16 cellular contexts compared by ENCODE assay signal in genomic region chr19:10920781-10921180, GRCh38. TPM values are rescaled to one million over a fixed set of nuclear protein-coding genes. Genes with fewer than 3 reads are reported as not detected.
DNase-seq lines count a peak whose midpoint lies in the region; ATAC-seq and TF ChIP-seq lines count a peak whose summit lies in the region.
"Had no signal": no experiment of that assay in that cellular context is flagged by ENCODE, and none has a peak within 500 bp of the region (broad histone marks: within the 10 kb centered on the region; RNA-seq: fewer than 3 reads in every experiment).

No MANE protein-coding gene starts in this region.

- H3K36me3 ChIP-seq in cardiac muscle cell: peaks cover 27% of the 10 kb centered on the region
- H3K36me3 ChIP-seq in right atrium auricular region: peaks cover 52% of the 10 kb centered on the region
- H3K36me3 ChIP-seq in mesodermal cell (ENCODE audit: control insufficient read depth, insufficient read depth, low read length): peaks cover 80% of the 10 kb centered on the region

- H3K4me3 Mint-ChIP-seq in WTC11: no peak overlapping the region
- H3K4me3 Mint-ChIP-seq in stimulated activated naive B cell treated with anti-CD40 and anti-IgM and Interleukin-4, amounts not matched to agents 10 μg/mL and 1 μg/mL and 100 μg/mL, for 72 hours: no peak overlapping the region
- H3K4me3 Mint-ChIP-seq: CD4-positive, alpha-beta memory T cell had no signal

- no peaks in the 10 kb centered on the region for H3K27me3 ChIP-seq in cardiac muscle cell
- H3K27me3 ChIP-seq in right atrium auricular region: no peaks in the 10 kb centered on the region

- DNase-seq in cardiac muscle cell (ENCODE audit: low read depth in 1 of 2, low spot score in 1 of 2): no peak
- DNase-seq in right atrium auricular region (ENCODE audit: low spot score): no peak
- no peak for DNase-seq in WTC11 (ENCODE audit: low spot score)
- DNase-seq in stimulated activated naive B cell treated with anti-CD40 and anti-IgM and Interleukin-4, amounts not matched to agents 10 μg/mL and 1 μg/mL and 100 μg/mL, for 72 hours: no peak
- no peak for DNase-seq in GDM1 (lab: John Stamatoyannopoulos, UW)
- DNase-seq in activated CD4-positive, CD25-positive, alpha-beta regulatory T cell treated with anti-CD3 and anti-CD28 coated beads, Interleukin-2, amount 50 U/mL, for 72 hours: no peak
- DNase-seq: 8988T; CD4-positive, alpha-beta memory T cell; GF-D8; KG1; NCI-H2081 treated with DMSO at 0.1 percent for 48 hours; NCI-H510A; SHP77; SK-N-SH had no signal

- ATAC-seq in WTC11: no peak
- ATAC-seq in stimulated activated naive B cell treated with anti-CD40 and anti-IgM and Interleukin-4, amounts not matched to agents 10 μg/mL and 1 μg/mL and 100 μg/mL, for 72 hours (replicated peaks): no peak
- ATAC-seq in HG03095 (IDR thresholded peaks at IDR 0.05; ENCODE audit: unreplicated experiment): no peak

- H3K27ac ChIP-seq in cardiac muscle cell: peak overlapping the region; percentile 54
- H3K27ac ChIP-seq in right atrium auricular region: no peak overlapping the region
- H3K27ac ChIP-seq in mesodermal cell (ENCODE audit: low read depth, low read length, severe bottlenecking): peak overlapping the region; percentile 23

- CTCF ChIA-PET in WTC11 (lab: Charles Lee): no interaction called here

- WGBS in mesodermal cell (ENCODE audit: insufficient coverage in 2 of 2), 2 experiments: 94 to 96% methylated on average over 15 to 16 of the region's 16 CpGs

- POLR2A ChIA-PET in WTC11 (lab: Charles Lee): no interaction called here

- no peaks in the 10 kb centered on the region for H3K4me1 Mint-ChIP-seq in WTC11
- H3K4me1 Mint-ChIP-seq in stimulated activated naive B cell treated with anti-CD40 and anti-IgM and Interleukin-4, amounts not matched to agents 10 μg/mL and 1 μg/mL and 100 μg/mL, for 72 hours: peaks cover 0 to 9% of the 10 kb centered on the region in 2 donors

- no peak overlapping the region for H3K4me3 ChIP-seq in cardiac muscle cell
- no peak overlapping the region for H3K4me3 ChIP-seq in right atrium auricular region
- H3K4me3 ChIP-seq in mesodermal cell (ENCODE audit: extremely low read depth, insufficient read depth, low read length, poor library complexity, severe bottlenecking): no peak overlapping the region

- H3K27me3 Mint-ChIP-seq in WTC11 (ENCODE audit: low read depth): no peaks in the 10 kb centered on the region
- no peaks in the 10 kb centered on the region for H3K27me3 Mint-ChIP-seq in stimulated activated naive B cell treated with anti-CD40 and anti-IgM and Interleukin-4, amounts not matched to agents 10 μg/mL and 1 μg/mL and 100 μg/mL, for 72 hours
- H3K27me3 Mint-ChIP-seq: CD4-positive, alpha-beta memory T cell had no signal

- H3K4me1 ChIP-seq in cardiac muscle cell (ENCODE audit: low read depth) (no peaks in the 10 kb centered on the region), right atrium auricular region (peaks cover 0 to 7% of the 10 kb centered on the region in 2 donors), mesodermal cell (ENCODE audit: control insufficient read depth, insufficient read depth, low read length, poor library complexity, severe bottlenecking) (peaks cover under 1% of the 10 kb centered on the region)

- peaks cover 14% of the 10 kb centered on the region for H3K36me3 Mint-ChIP-seq in WTC11
- H3K36me3 Mint-ChIP-seq in stimulated activated naive B cell treated with anti-CD40 and anti-IgM and Interleukin-4, amounts not matched to agents 10 μg/mL and 1 μg/mL and 100 μg/mL, for 72 hours: peaks cover 40 to 62% of the 10 kb centered on the region in 2 donors

- H3K9me3 ChIP-seq in cardiac muscle cell (ENCODE audit: low read depth) (no peaks in the 10 kb centered on the region), right atrium auricular region (no peaks in the 10 kb centered on the region), mesodermal cell (ENCODE audit: control insufficient read depth, low read length) (no peaks in the 10 kb centered on the region)
- H3K9me3 ChIP-seq: SK-N-SH had no signal

- H3K27ac Mint-ChIP-seq in WTC11: no peak overlapping the region
- H3K27ac Mint-ChIP-seq in stimulated activated naive B cell treated with anti-CD40 and anti-IgM and Interleukin-4, amounts not matched to agents 10 μg/mL and 1 μg/mL and 100 μg/mL, for 72 hours: peak overlapping the region; percentile 57

- TF ChIP-seq CTCF in cardiac muscle cell (IDR thresholded peaks at IDR 0.05; ENCODE audit: low read depth, low read length): no peak
- TF ChIP-seq CTCF in right atrium auricular region (IDR thresholded peaks at IDR 0.05): no peak
- TF ChIP-seq CTCF in WTC11 (IDR thresholded peaks at IDR 0.05): no peak

- no peaks in the 10 kb centered on the region for H3K9me3 Mint-ChIP-seq in WTC11
- H3K9me3 Mint-ChIP-seq in stimulated activated naive B cell treated with anti-CD40 and anti-IgM and Interleukin-4, amounts not matched to agents 10 μg/mL and 1 μg/mL and 100 μg/mL, for 72 hours: no peaks in the 10 kb centered on the region
- H3K9me3 Mint-ChIP-seq: CD4-positive, alpha-beta memory T cell had no signal

TF ChIP-seq in WTC11, 78 proteins besides CTCF, POLR2A, EP300 and RAD21:
- 0 out of 2 replicates have a peak, but pooled peaks have one; percentile 14 for TF ChIP-seq ATF1 (CRISPR knock-in tag; IDR thresholded peaks at IDR 0.05)
- TF ChIP-seq FOXJ3 (CRISPR knock-in tag; IDR thresholded peaks at IDR 0.05; ENCODE audit: borderline replicate concordance): no peak
- TF ChIP-seq E2F5 (CRISPR knock-in tag; IDR thresholded peaks at IDR 0.05): no peak
- no peak for TF ChIP-seq CREB1 (CRISPR knock-in tag; IDR thresholded peaks at IDR 0.05)
- TF ChIP-seq, protein P1, sequence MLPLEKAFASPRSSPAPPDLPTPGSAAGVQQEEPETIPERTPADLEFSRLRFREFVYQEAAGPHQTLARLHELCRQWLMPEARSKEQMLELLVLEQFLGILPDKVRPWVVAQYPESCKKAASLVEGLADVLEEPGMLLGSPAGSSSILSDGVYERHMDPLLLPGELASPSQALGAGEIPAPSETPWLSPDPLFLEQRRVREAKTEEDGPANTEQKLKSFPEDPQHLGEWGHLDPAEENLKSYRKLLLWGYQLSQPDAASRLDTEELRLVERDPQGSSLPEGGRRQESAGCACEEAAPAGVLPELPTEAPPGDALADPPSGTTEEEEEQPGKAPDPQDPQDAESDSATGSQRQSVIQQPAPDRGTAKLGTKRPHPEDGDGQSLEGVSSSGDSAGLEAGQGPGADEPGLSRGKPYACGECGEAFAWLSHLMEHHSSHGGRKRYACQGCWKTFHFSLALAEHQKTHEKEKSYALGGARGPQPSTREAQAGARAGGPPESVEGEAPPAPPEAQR (CRISPR knock-in tag; IDR thresholded peaks at IDR 0.05): no peak
TF ChIP-seq in WTC11: peak in this region for 1.

RNA-seq across cellular contexts. Expression of gene YIPF2, which starts 7.7 kb away (rescaled TPM):
- 67.2 and 69.9 TPM in 2 replicates for total RNA-seq in cardiac muscle cell
- 32.9 and 38.9 TPM in 2 replicates for polyA plus RNA-seq in cardiac muscle cell
- total RNA-seq in right atrium auricular region: 10 to 100 TPM; 23.4 to 34.3 TPM
- 63.3 to 65.5 TPM (median 64.4 TPM) in 3 replicates for total RNA-seq in WTC11 (2021)
- 75.8 TPM for polyA plus RNA-seq in mesodermal cell (2013, experiment 1 of 2)
- polyA plus RNA-seq in mesodermal cell (2013, experiment 2 of 2): 58.8 TPM

RNA-seq across cellular contexts. Expression of gene TIMM29, which starts 7.8 kb away (rescaled TPM):
- total RNA-seq in cardiac muscle cell: 52.2 and 54.5 TPM in 2 replicates
- polyA plus RNA-seq in cardiac muscle cell: 31.3 and 41.7 TPM in 2 replicates
- 10 to 100 TPM; 16.5 to 22.0 TPM for total RNA-seq in right atrium auricular region
- 30.0 to 33.8 TPM (median 32.0 TPM) in 3 replicates for total RNA-seq in WTC11 (2021)
- 17.7 TPM for polyA plus RNA-seq in mesodermal cell (2013, experiment 1 of 2)
- 17.0 TPM for polyA plus RNA-seq in mesodermal cell (2013, experiment 2 of 2)

RNA-seq across cellular contexts. Expression of gene SMARCA4, which starts 40.0 kb away (rescaled TPM):
- total RNA-seq in cardiac muscle cell (135 and 212 TPM in 2 replicates), right atrium auricular region (10 to 100 TPM; 29.9 to 41.7 TPM), WTC11 (2021) (268 to 295 TPM (median 284 TPM) in 3 replicates)
- 178 and 181 TPM in 2 replicates for polyA plus RNA-seq in cardiac muscle cell
- 200 TPM for polyA plus RNA-seq in mesodermal cell (2013, experiment 1 of 2)
- polyA plus RNA-seq in mesodermal cell (2013, experiment 2 of 2): 168 TPM

RNA-seq across cellular contexts. Expression of gene CARM1, which starts 49.4 kb away (rescaled TPM):
- total RNA-seq in cardiac muscle cell (90.7 and 92.6 TPM in 2 replicates), right atrium auricular region (10 to 100 TPM; 15.3 to 19.8 TPM), WTC11 (2021) (125 to 126 TPM (median 126 TPM) in 3 replicates)
- 46.8 and 81.2 TPM in 2 replicates for polyA plus RNA-seq in cardiac muscle cell
- 93.2 TPM for polyA plus RNA-seq in mesodermal cell (2013, experiment 1 of 2)
- 83.9 TPM for polyA plus RNA-seq in mesodermal cell (2013, experiment 2 of 2)

Comparison
In these comparisons a context has a peak if more than half of its experiments do, and no peak if none do; other contexts are left out.
1. H3K27ac ChIP-seq: peak in cardiac muscle cell (single experiment) and mesodermal cell (single experiment); none in right atrium auricular region (0 of 2).